9 cellular contexts compared by ENCODE assay signal in genomic region chr10:132187421-132188138, GRCh38. TPM values are rescaled to one million over a fixed set of nuclear protein-coding genes. Genes with fewer than 3 reads are reported as not detected.
DNase-seq lines count a peak whose midpoint lies in the region; ATAC-seq, FAIRE-seq and TF ChIP-seq lines count a peak whose summit lies in the region.
"Had no signal": no experiment of that assay in that cellular context is flagged by ENCODE, and none has a peak within 500 bp of the region (broad histone marks: within the 10 kb centered on the region; RNA-seq: fewer than 3 reads in every experiment).

No MANE protein-coding gene starts in this region.

- FAIRE-seq in pancreas (lab: Jason Lieb, UNC): no peak

- intact Hi-C loops in pancreas (cut with DNase I): no loop called here

- DNase-seq in RWPE2 (ENCODE audit: low spot score) (no peak), fibroblast of pulmonary artery (ENCODE audit: low read depth) (no peak), pancreas (peak in 2 of 6 donors; percentile 37 to 76), EL (no peak), NCI-H1105 (lab: John Stamatoyannopoulos, UW) (no peak), OCI-M2 (lab: John Stamatoyannopoulos, UW; ENCODE audit: unreplicated experiment) (no peak)
- DNase-seq: SHP77 had no signal

- TF ChIP-seq CTCF in RWPE2 (IDR thresholded peaks at IDR 0.05; ENCODE audit: poor library complexity, severe bottlenecking) (no peak), fibroblast of pulmonary artery (IDR thresholded peaks at IDR 0.05; ENCODE audit: low read length, missing control alignments) (no peak), pancreas (IDR thresholded peaks at IDR 0.05) (no peak)

- H3K4me3 ChIP-seq in RWPE2 (ENCODE audit: severe bottlenecking): peak overlapping the region; percentile 30
- peak overlapping the region; percentile 56 for H3K4me3 ChIP-seq in fibroblast of pulmonary artery (replicated peaks; ENCODE audit: low read depth, low read length)
- peak overlapping the region in 3 of 4 donors; percentile 10 to 37 (median 20) for H3K4me3 ChIP-seq in pancreas

- peak; percentile 12; the same call in 2 of the 3 replicates for ATAC-seq in RWPE2 (ENCODE audit: low read depth)
- peak in 2 of 4 donors; percentile 11 to 12 for ATAC-seq in pancreas
- ATAC-seq in GM19324 (IDR thresholded peaks at IDR 0.05; ENCODE audit: low FRiP score, unreplicated experiment): no peak

- H3K9ac ChIP-seq in ES-I3 (ENCODE audit: low read depth, low read length): peak overlapping the region; percentile 73

- H3K4me1 ChIP-seq in ES-I3 (ENCODE audit: insufficient read depth, low read length) (no peaks in the 10 kb centered on the region; the same call in 1 of the 2 replicates), RWPE2 (ENCODE audit: insufficient read depth, poor library complexity, severe bottlenecking) (no peaks in the 10 kb centered on the region), pancreas (peaks cover 0 to 3% (median 0%) of the 10 kb centered on the region in 3 donors)

- H3K9me3 ChIP-seq in ES-I3 (ENCODE audit: control insufficient read depth, insufficient read depth, low read length) (no peaks in the 10 kb centered on the region), RWPE2 (ENCODE audit: severe bottlenecking) (no peaks in the 10 kb centered on the region), pancreas (no peaks in the 10 kb centered on the region)

- H3K36me3 ChIP-seq in ES-I3 (ENCODE audit: insufficient read depth, low read length) (0 out of 2 replicates have a peak, but pooled peaks cover 4% of the 10 kb centered on the region), RWPE2 (ENCODE audit: low read depth) (no peaks in the 10 kb centered on the region), pancreas (no peaks in the 10 kb centered on the region)

- WGBS in pancreas, 2 donors: 4 to 5% methylated on average over 47 to 59 of the region's 59 CpGs

- H3K27me3 ChIP-seq in RWPE2 (ENCODE audit: insufficient read depth, poor library complexity, severe bottlenecking) (peaks cover 59% of the 10 kb centered on the region), pancreas (peaks cover 0 to 9% (median 0%) of the 10 kb centered on the region in 4 donors)

- no peak overlapping the region for H3K27ac ChIP-seq in RWPE2 (ENCODE audit: poor library complexity, severe bottlenecking)
- H3K27ac ChIP-seq in pancreas: no peak overlapping the region

RNA-seq across cellular contexts. Expression of gene DPYSL4, which starts 0.8 kb away (rescaled TPM):
- total RNA-seq in pancreas: 1 to 10 TPM in 3 of 6 donors, under 1 TPM in 3; 0.46 to 2.7 (median 0.85) TPM
- polyA plus RNA-seq in pancreas: 1 to 10 TPM; 1.4 to 2.8 TPM
